In the genomic region with DNA sequence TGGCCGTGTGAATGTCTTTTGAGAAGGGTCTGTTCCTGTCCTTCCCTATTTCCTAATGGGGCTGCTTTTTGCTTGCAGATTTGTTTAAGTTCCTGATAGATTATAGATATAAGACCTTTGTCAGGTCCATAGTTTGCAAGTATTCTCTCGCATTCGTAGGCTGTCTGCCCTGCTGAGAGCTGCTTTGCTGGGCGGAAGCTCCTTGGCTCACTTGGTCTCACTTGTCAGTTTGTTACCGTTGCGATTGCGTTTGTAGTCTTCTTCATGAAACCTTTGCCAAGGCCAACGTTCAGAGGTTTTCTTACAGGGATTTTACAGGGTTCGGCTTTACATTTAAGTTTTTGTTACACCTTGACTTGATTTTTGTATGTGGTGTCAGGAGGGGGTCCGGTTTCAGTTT, we compare ENCODE assay signal across 22 cellular contexts. TPM values are rescaled to one million over a fixed set of nuclear protein-coding genes. Genes with fewer than 3 reads are reported as not detected.
A peak's percentile ranks its signal among the peaks of the same experiment; 100 is the strongest.
DNase-seq lines count a peak whose midpoint lies in the region; ATAC-seq and TF ChIP-seq lines count a peak whose summit lies in the region.
"Had no signal": no experiment of that assay in that cellular context is flagged by ENCODE, and none has a peak within 500 bp of the region (broad histone marks: within the 10 kb centered on the region; RNA-seq: fewer than 3 reads in every experiment).

No MANE protein-coding gene starts in this region.

- no peak overlapping the region for H3T11ph ChIP-seq in H9 (ENCODE audit: low read length)

- H3K56ac ChIP-seq in H9 (ENCODE audit: insufficient read length, low read depth, low read length) = no peak overlapping the region

- H3K36me3 ChIP-seq in BLaER1 (peaks cover 43% of the 10 kb centered on the region), sigmoid colon (peaks cover 0 to 41% (median 14%) of the 10 kb centered on the region in 4 donors)

- TF ChIP-seq CTCF in H9 (conservative IDR thresholded peaks at IDR 0.05) (no peak), sigmoid colon (IDR thresholded peaks at IDR 0.05) (no peak)

- H3K4ac ChIP-seq in H9 (ENCODE audit: low read depth, low read length) = no peak overlapping the region

- H3K79me2 ChIP-seq in H9 (ENCODE audit: insufficient read depth, low read length) = 0 out of 2 replicates have a peak, but pooled peaks cover 1% of the 10 kb centered on the region

- intact Hi-C loops in sigmoid colon (cut with DNase I) = no loop called here

- peak overlapping the region; percentile 11 to 49 (median 26); a peak in 4 of 7 replicates for H3K27ac Mint-ChIP-seq in H9
- no peak overlapping the region for H3K27ac Mint-ChIP-seq in stimulated activated memory B cell treated with anti-CD40 and anti-IgM and Interleukin-4, amounts not matched to agents 10 μg/mL and 1 μg/mL and 100 μg/mL, for 72 hours

- no peak overlapping the region for H4K5ac ChIP-seq in H9 (ENCODE audit: insufficient read length, low read depth, low read length)

- H3K9ac ChIP-seq in BLaER1 (no peak overlapping the region), H9 (ENCODE audit: extremely low read depth, insufficient read length, low read length) (no peak overlapping the region)
- H3K9ac ChIP-seq: GM23248 had no signal

- peak overlapping the region; percentile 48 for H3K4me2 ChIP-seq in BLaER1
- no peak overlapping the region for H3K4me2 ChIP-seq in H9 (ENCODE audit: insufficient read depth, insufficient read length, low read length)

- H3K27ac ChIP-seq in BLaER1 (peak overlapping the region; percentile 74), H9 (ENCODE audit: insufficient read length, low read depth, low read length) (no peak overlapping the region), sigmoid colon (no peak overlapping the region)
- H3K27ac ChIP-seq: GM23248 had no signal

- no peak overlapping the region for H3K14ac ChIP-seq in H9 (ENCODE audit: insufficient read depth, low read length)

- H3K23me2 ChIP-seq in H9 (ENCODE audit: insufficient read length, low read depth, low read length, poor library complexity, severe bottlenecking) = no peaks in the 10 kb centered on the region

- H4K20me1 ChIP-seq in BLaER1 (peaks cover 16% of the 10 kb centered on the region; the same call in 1 of the 2 replicates), H9 (ENCODE audit: control insufficient read depth, insufficient read depth, insufficient read length) (peaks cover 2% of the 10 kb centered on the region)

- TF ChIP-seq EP300 in sigmoid colon (IDR thresholded peaks at IDR 0.05) = no peak

- TF ChIP-seq POLR2A in sigmoid colon (IDR thresholded peaks at IDR 0.05) = no peak

- H3K9me3 Mint-ChIP-seq in H9 = no peaks in the 10 kb centered on the region
- H3K9me3 Mint-ChIP-seq in stimulated activated memory B cell treated with anti-CD40 and anti-IgM and Interleukin-4, amounts not matched to agents 10 μg/mL and 1 μg/mL and 100 μg/mL, for 72 hours = no peaks in the 10 kb centered on the region

- H2BK15ac ChIP-seq in H9 (ENCODE audit: low read depth, low read length) = no peak overlapping the region

- WGBS in H9 (ENCODE audit: extremely low coverage, insufficient read length, low lambda C conversion rate) = no CpG with 5 or more reads among the region's 10 CpGs
- 92 to 97% methylated on average over 10 of the region's 10 CpGs for WGBS in sigmoid colon, 2 donors

- H4K91ac ChIP-seq in H9 (ENCODE audit: insufficient read length, low read depth, low read length) = no peak overlapping the region

- no peaks in the 10 kb centered on the region for H3K27me3 ChIP-seq in BLaER1
- no peaks in the 10 kb centered on the region for H3K27me3 ChIP-seq in H9 (ENCODE audit: insufficient read depth, low read length)
- no peaks in the 10 kb centered on the region for H3K27me3 ChIP-seq in sigmoid colon

- H3K4me1 ChIP-seq in BLaER1 (peaks cover 50% of the 10 kb centered on the region), H9 (ENCODE audit: insufficient read depth, low read length) (no peaks in the 10 kb centered on the region), sigmoid colon (peaks cover 0 to 3% (median 3%) of the 10 kb centered on the region in 4 donors)

- H3K4me3 Mint-ChIP-seq in H9 = no peak overlapping the region
- H3K4me3 Mint-ChIP-seq in stimulated activated memory B cell treated with anti-CD40 and anti-IgM and Interleukin-4, amounts not matched to agents 10 μg/mL and 1 μg/mL and 100 μg/mL, for 72 hours = no peak overlapping the region
- H3K4me3 Mint-ChIP-seq: CD4-positive, CD25-positive, alpha-beta regulatory T cell; CD8-positive, alpha-beta memory T cell; IgD-negative memory B cell had no signal

- no peak overlapping the region for H2BK20ac ChIP-seq in H9 (ENCODE audit: low read depth, low read length, poor library complexity, severe bottlenecking)

- H2AFZ ChIP-seq in H9 (ENCODE audit: low read length) = no peak overlapping the region
- H2AFZ ChIP-seq: GM23248 had no signal

- H3K36me3 Mint-ChIP-seq in H9 (ENCODE audit: insufficient read depth in 1 of 3, low read depth in 3 of 3) = peaks cover 4 to 16% (median 7%) of the 10 kb centered on the region in 3 experiments; a peak in 6 of 7 replicates
- peaks cover 57% of the 10 kb centered on the region for H3K36me3 Mint-ChIP-seq in stimulated activated memory B cell treated with anti-CD40 and anti-IgM and Interleukin-4, amounts not matched to agents 10 μg/mL and 1 μg/mL and 100 μg/mL, for 72 hours

- H3K79me1 ChIP-seq in H9 (ENCODE audit: insufficient read depth, low read depth, low read length, poor library complexity, severe bottlenecking) = no peaks in the 10 kb centered on the region

- H3K4me1 Mint-ChIP-seq in H9 = peaks cover 4 to 15% of the 10 kb centered on the region in 2 experiments; a peak in 3 of 4 replicates
- peaks cover 11% of the 10 kb centered on the region for H3K4me1 Mint-ChIP-seq in stimulated activated memory B cell treated with anti-CD40 and anti-IgM and Interleukin-4, amounts not matched to agents 10 μg/mL and 1 μg/mL and 100 μg/mL, for 72 hours

- H3K9me3 ChIP-seq in BLaER1 = peaks cover 24% of the 10 kb centered on the region
- H3K9me3 ChIP-seq in H9 (ENCODE audit: control insufficient read depth, low read depth, low read length) = no peaks in the 10 kb centered on the region
- H3K9me3 ChIP-seq in sigmoid colon = no peaks in the 10 kb centered on the region

- H2AK5ac ChIP-seq in H9 (ENCODE audit: insufficient read length, low read length) = no peak overlapping the region

- peak; percentile 6 for DNase-seq in H9
- DNase-seq in islet precursor cell = peak; percentile 42
- peak; percentile 22 for DNase-seq in sigmoid colon
- no peak for DNase-seq in NCI-H748 treated with DMSO at 0.1 percent for 48 hours (lab: John Stamatoyannopoulos, UW)
- DNase-seq in effector CD4-positive, alpha-beta T cell = no peak
- no peak for DNase-seq in retina
- DNase-seq: 8988T; C1 segment of cervical spinal cord; CD4-positive, CD25-positive, alpha-beta regulatory T cell; CD8-positive, alpha-beta memory T cell; COR-L47; DMS 273 treated with DMSO at 0.1 percent for 48 hours; DMS53; DND-41; EL; GM23248; HCEC 1CT had no signal

- no peak overlapping the region for H2BK120ac ChIP-seq in H9 (ENCODE audit: low read depth, low read length, poor library complexity, severe bottlenecking)

- no peak overlapping the region for H3K18ac ChIP-seq in H9 (ENCODE audit: insufficient read length, low read depth, low read length)

- H3K23ac ChIP-seq in H9 (ENCODE audit: insufficient read length, low read depth, low read length) = no peak overlapping the region

- H3K27me3 Mint-ChIP-seq in H9 (ENCODE audit: low read depth) = no peaks in the 10 kb centered on the region
- H3K27me3 Mint-ChIP-seq in stimulated activated memory B cell treated with anti-CD40 and anti-IgM and Interleukin-4, amounts not matched to agents 10 μg/mL and 1 μg/mL and 100 μg/mL, for 72 hours = no peaks in the 10 kb centered on the region
- H3K27me3 Mint-ChIP-seq: CD4-positive, CD25-positive, alpha-beta regulatory T cell; CD8-positive, alpha-beta memory T cell; IgD-negative memory B cell had no signal

- no peak overlapping the region for H2BK5ac ChIP-seq in H9 (ENCODE audit: insufficient read length, low read length)

- H3K4me3 ChIP-seq in BLaER1 (0 out of 2 replicates have a peak overlapping the region, but pooled peaks have one; percentile 0), sigmoid colon (no peak overlapping the region)
- H3K4me3 ChIP-seq: GM12878, GM23248 had no signal

- H4K8ac ChIP-seq in H9 (replicated peaks; ENCODE audit: insufficient read length, low read depth, low read length) = no peak overlapping the region

- H2BK12ac ChIP-seq in H9 (ENCODE audit: insufficient read length, low read depth, low read length) = no peak overlapping the region

- ATAC-seq in stimulated activated memory B cell treated with anti-CD40 and anti-IgM and Interleukin-4, amounts not matched to agents 10 μg/mL and 1 μg/mL and 100 μg/mL, for 72 hours = no peak
- ATAC-seq: GM12878, HepG2 had no signal

RNA-seq across cellular contexts. Expression of a gene that starts 44.0 kb away (rescaled TPM):
- 109 and 111 TPM in 2 replicates for total RNA-seq in H9 (2021)
- total RNA-seq in sigmoid colon = 10 to 100 TPM; 26.5 to 46.0 (median 33.8) TPM
- 10 to 100 TPM; 40.2 to 57.1 (median 54.6) TPM for polyA plus RNA-seq in sigmoid colon

RNA-seq across cellular contexts. Expression of a gene that starts 50.0 kb away (rescaled TPM):
- total RNA-seq in H9 (2021) (36.8 and 44.0 TPM in 2 replicates), sigmoid colon (10 to 100 TPM; 20.6 to 33.0 (median 27.6) TPM)
- 10 to 100 TPM in 1 of 3 donors, 1 to 10 TPM in 2; 6.6 to 10.2 (median 7.9) TPM for polyA plus RNA-seq in sigmoid colon

Comparison
In these comparisons a context has a peak if more than half of its experiments do, and no peak if none do; other contexts are left out.
1. DNase-seq: peak in H9 (single experiment), islet precursor cell (single experiment) and sigmoid colon (single experiment); none in NCI-H748 treated with DMSO at 0.1 percent for 48 hours (single experiment), effector CD4-positive, alpha-beta T cell (single experiment) and retina (single experiment).